15 cellular contexts compared by ENCODE assay signal in the genomic region with DNA sequence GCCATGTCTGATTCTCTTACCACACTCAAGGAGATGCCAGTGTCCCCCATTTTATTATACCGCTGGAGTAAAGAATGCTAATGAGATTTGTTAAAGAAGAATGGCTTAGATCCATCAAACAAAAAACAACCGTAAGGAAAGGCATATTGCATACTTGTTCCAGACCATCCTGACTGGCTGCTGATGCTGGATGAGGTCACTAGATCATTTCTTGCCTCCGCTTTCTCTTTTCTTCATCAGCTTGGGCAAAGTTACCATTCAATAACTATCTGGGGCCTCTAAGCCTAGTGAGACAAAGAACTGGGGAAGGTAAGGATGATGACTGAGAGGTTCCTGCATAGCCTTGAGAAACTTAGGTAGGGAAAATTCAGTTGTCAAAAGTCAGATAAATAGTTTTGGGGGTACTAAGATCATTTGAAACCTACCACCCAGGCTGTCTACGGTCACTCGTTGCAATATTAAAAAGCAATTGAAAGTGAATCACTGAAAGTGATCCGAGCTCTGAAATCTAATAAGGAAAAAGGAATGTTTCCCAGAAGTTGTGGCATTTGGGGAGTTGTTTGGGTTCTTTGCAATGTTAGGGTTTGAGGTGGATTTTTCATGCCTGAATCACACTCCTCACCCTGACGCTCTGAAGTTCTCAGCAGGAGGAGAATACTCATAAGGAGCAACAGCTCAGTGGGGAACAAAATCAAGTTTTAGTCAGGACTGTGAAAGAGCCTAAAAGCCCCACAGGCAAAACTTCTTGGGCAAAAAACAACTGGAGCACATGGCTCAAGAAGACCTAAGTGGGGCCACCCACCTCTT.
DNase-seq lines count a peak whose midpoint lies in the region; ATAC-seq, FAIRE-seq and TF ChIP-seq lines count a peak whose summit lies in the region.
"Had no signal": no experiment of that assay in that cellular context is flagged by ENCODE, and none has a peak within 500 bp of the region (broad histone marks: within the 10 kb centered on the region; RNA-seq: fewer than 3 reads in every experiment).

No MANE protein-coding gene starts in this region.

- FAIRE-seq in bronchial epithelial cell (lab: Jason Lieb, UNC): no peak
- FAIRE-seq: pancreas had no signal

- no peaks in the 10 kb centered on the region for H3K79me1 ChIP-seq in mesenchymal stem cell (replicated peaks; ENCODE audit: low read length, poor library complexity, severe bottlenecking)

- H3K4me2 ChIP-seq in mesenchymal stem cell (ENCODE audit: low read length, poor library complexity, severe bottlenecking): no peak overlapping the region
- H3K4me2 ChIP-seq: BLaER1 had no signal

- H3K27me3 ChIP-seq in MG63 (no peaks in the 10 kb centered on the region), bronchial epithelial cell (ENCODE audit: control insufficient read depth, insufficient read depth, low read length) (no peaks in the 10 kb centered on the region), mesenchymal stem cell (ENCODE audit: control insufficient read depth in 1 of 2, insufficient read depth in 1 of 2, low read length in 2 of 2) (no peaks in the 10 kb centered on the region), dorsolateral prefrontal cortex (peaks cover 0 to 23% (median 0%) of the 10 kb centered on the region in 45 donors)
- no peaks in the 10 kb centered on the region for H3K27me3 ChIP-seq in effector memory CD4-positive, alpha-beta T cell (replicated peaks; ENCODE audit: control insufficient read depth, insufficient read depth, low read length, poor library complexity, severe bottlenecking)
- H3K27me3 ChIP-seq: BLaER1, pancreas had no signal

- no peak for TF ChIP-seq CTCF in AG09319 (IDR thresholded peaks at IDR 0.05; ENCODE audit: low read depth, low read length)
- no peak for TF ChIP-seq CTCF in bronchial epithelial cell (IDR thresholded peaks at IDR 0.05; ENCODE audit: insufficient read depth, low read length, severe bottlenecking)
- no peak for TF ChIP-seq CTCF in dorsolateral prefrontal cortex (IDR thresholded peaks at IDR 0.05 in 54 of 56, conservative IDR thresholded peaks at IDR 0.05 in 2 of 56; ENCODE audit: low read depth in 1 of 56, partially characterized antibody in 56 of 56)

- intact Hi-C loops in dorsolateral prefrontal cortex (cut with DNase I): no loop called here

- no peak overlapping the region for H3K23ac ChIP-seq in mesenchymal stem cell (ENCODE audit: low read length in 2 of 2)

- H3K27ac ChIP-seq in mesenchymal stem cell (ENCODE audit: low read length, poor library complexity, severe bottlenecking) (peak overlapping the region; percentile 95), dorsolateral prefrontal cortex (no peak overlapping the region)
- no peak overlapping the region for H3K27ac ChIP-seq in effector memory CD4-positive, alpha-beta T cell (ENCODE audit: insufficient read depth, low read length, poor library complexity, severe bottlenecking)
- H3K27ac ChIP-seq: BLaER1, pancreas had no signal

- H3K14ac ChIP-seq in mesenchymal stem cell (ENCODE audit: low read length in 2 of 2): no peak overlapping the region

- no peak overlapping the region for H3K4me3 ChIP-seq in MG63
- H3K4me3 ChIP-seq in bronchial epithelial cell (ENCODE audit: low read depth, low read length): no peak overlapping the region
- H3K4me3 ChIP-seq in mesenchymal stem cell (ENCODE audit: insufficient read depth in 1 of 2, low read depth in 1 of 2, low read length in 2 of 2): peak overlapping the region in 1 of 2 experiments; percentile 0
- no peak overlapping the region for H3K4me3 ChIP-seq in effector memory CD4-positive, alpha-beta T cell (ENCODE audit: insufficient read depth, low read depth, low read length, poor library complexity, severe bottlenecking)
- no peak overlapping the region for H3K4me3 ChIP-seq in dorsolateral prefrontal cortex
- H3K4me3 ChIP-seq: BLaER1, pancreas had no signal

- no peak overlapping the region for H2AFZ ChIP-seq in mesenchymal stem cell (ENCODE audit: low read depth, low read length)

- H2AK5ac ChIP-seq in mesenchymal stem cell (ENCODE audit: low read length, severe bottlenecking): peak overlapping the region; percentile 74

- peak overlapping the region in 1 of 2 experiments; percentile 55 for H3K18ac ChIP-seq in mesenchymal stem cell (ENCODE audit: low read depth in 1 of 2, low read length in 2 of 2)

- H3K36me3 ChIP-seq in MG63: no peaks in the 10 kb centered on the region
- no peaks in the 10 kb centered on the region for H3K36me3 ChIP-seq in bronchial epithelial cell (ENCODE audit: control insufficient read depth, insufficient read depth, low read length)
- H3K36me3 ChIP-seq in mesenchymal stem cell (ENCODE audit: control insufficient read depth in 1 of 2, insufficient read depth in 2 of 2, low read depth in 1 of 2, low read length in 2 of 2): no peaks in the 10 kb centered on the region
- no peaks in the 10 kb centered on the region for H3K36me3 ChIP-seq in effector memory CD4-positive, alpha-beta T cell (ENCODE audit: control insufficient read depth, insufficient read depth, low read length)
- H3K36me3 ChIP-seq: BLaER1, pancreas had no signal

- 35% methylated on average over 6 of the region's 7 CpGs for WGBS in mesenchymal stem cell

- no peak overlapping the region for H2BK120ac ChIP-seq in mesenchymal stem cell (ENCODE audit: low read depth, low read length)

- peaks cover 14% of the 10 kb centered on the region for H3K4me1 ChIP-seq in mesenchymal stem cell (ENCODE audit: control insufficient read depth, insufficient read depth, low read depth, low read length)
- H3K4me1 ChIP-seq in effector memory CD4-positive, alpha-beta T cell (ENCODE audit: control insufficient read depth, insufficient read depth, low read length, poor library complexity, severe bottlenecking): no peaks in the 10 kb centered on the region
- H3K4me1 ChIP-seq: BLaER1, pancreas had no signal

- no peak for ATAC-seq in HG03439 (IDR thresholded peaks at IDR 0.05; ENCODE audit: unreplicated experiment)
- ATAC-seq: pancreas; stimulated activated memory B cell treated with anti-CD40 and anti-IgM and Interleukin-4, amounts not matched to agents 10 μg/mL and 1 μg/mL and 100 μg/mL, for 72 hours had no signal

- no peak overlapping the region for H4K8ac ChIP-seq in mesenchymal stem cell (ENCODE audit: low read length)

- DNase-seq in AG09319 (ENCODE audit: extremely low read depth, low read depth): peak; percentile 75
- peak; percentile 69 for DNase-seq in MG63
- peak; percentile 38 for DNase-seq in bronchial epithelial cell (ENCODE audit: low read depth)
- DNase-seq in mesenchymal stem cell: peak; percentile 88
- no peak for DNase-seq in HPDE6-E6E7 (ENCODE audit: extremely low spot score)
- DNase-seq in effector memory CD4-positive, alpha-beta T cell: no peak
- DNase-seq in dorsolateral prefrontal cortex: no peak
- DNase-seq: hippocampal formation; NCI-H1694; pancreas; Right ventricle myocardium superior; stimulated activated CD4-positive, alpha-beta T cell treated with anti-CD3 and anti-CD28 coated beads, Interleukin-1b, Interleukin-23, amount 100 ng/mL, for 48 hours had no signal

- peak overlapping the region; percentile 75 to 82 for H2BK12ac ChIP-seq in mesenchymal stem cell (ENCODE audit: low read length in 2 of 2)

- no peak overlapping the region for H4K91ac ChIP-seq in mesenchymal stem cell (ENCODE audit: low read length)

- H3K4ac ChIP-seq in mesenchymal stem cell (ENCODE audit: low read depth in 1 of 2, low read length in 2 of 2): peak overlapping the region in 1 of 2 experiments; percentile 15

- H3K9ac ChIP-seq in mesenchymal stem cell (ENCODE audit: low read length): peak overlapping the region; percentile 64
- H3K9ac ChIP-seq: BLaER1 had no signal

- H2BK5ac ChIP-seq in mesenchymal stem cell (ENCODE audit: low read depth, low read length, poor library complexity, severe bottlenecking): peak overlapping the region; percentile 84

- no peaks in the 10 kb centered on the region for H3K9me3 ChIP-seq in MG63
- no peaks in the 10 kb centered on the region for H3K9me3 ChIP-seq in mesenchymal stem cell (ENCODE audit: control insufficient read depth, low read length)
- no peaks in the 10 kb centered on the region for H3K9me3 ChIP-seq in effector memory CD4-positive, alpha-beta T cell (ENCODE audit: control insufficient read depth, low read length)
- H3K9me3 ChIP-seq: BLaER1, pancreas had no signal

- no peak overlapping the region for H2BK15ac ChIP-seq in mesenchymal stem cell (ENCODE audit: low read depth, poor library complexity, severe bottlenecking)

Comparison
In these comparisons a context has a peak if more than half of its experiments do, and no peak if none do; other contexts are left out.
1. DNase-seq: peak in AG09319 (single experiment), MG63 (single experiment), bronchial epithelial cell (single experiment) and mesenchymal stem cell (single experiment); none in HPDE6-E6E7 (single experiment), effector memory CD4-positive, alpha-beta T cell (0 of 3) and dorsolateral prefrontal cortex (0 of 10).